8 cellular contexts compared by ENCODE assay signal in the genomic region with DNA sequence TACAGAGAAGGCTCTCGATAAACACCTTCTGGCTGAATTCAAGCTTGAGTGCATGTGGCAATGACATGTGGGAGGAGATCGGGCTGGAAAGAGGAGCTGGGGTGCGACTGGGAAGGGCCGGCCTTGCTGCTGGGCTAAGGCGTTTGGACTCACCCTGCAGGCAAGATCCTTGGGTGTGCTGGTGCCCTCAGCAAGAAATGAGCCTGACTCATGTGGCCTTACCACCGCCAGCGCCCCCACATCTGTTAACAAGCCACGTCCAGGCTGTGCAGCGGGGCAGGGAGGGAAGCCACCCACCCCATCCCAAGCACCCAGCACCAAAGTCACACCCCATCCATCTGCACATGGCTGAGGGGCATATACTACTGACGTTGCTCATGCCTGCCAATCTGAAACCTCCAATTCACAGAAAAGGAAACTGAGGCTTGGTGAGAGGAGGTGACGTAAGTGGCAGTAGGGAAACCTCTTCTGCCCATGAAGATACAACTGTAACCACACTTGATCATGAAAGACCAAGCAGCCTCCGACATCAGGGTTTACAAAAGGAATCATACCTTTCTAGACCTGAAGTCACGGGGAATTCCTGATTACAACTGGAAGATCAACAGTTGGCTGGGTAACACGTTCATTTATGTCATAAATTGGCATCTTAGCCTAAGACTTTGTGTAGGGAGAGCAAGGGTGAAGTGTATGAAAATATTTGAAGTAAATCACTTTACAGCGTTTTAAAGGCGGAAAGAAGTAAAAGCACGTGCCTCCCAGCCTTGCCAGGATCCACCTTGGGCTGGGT. TPM values are rescaled to one million over a fixed set of nuclear protein-coding genes. Genes with fewer than 3 reads are reported as not detected.
DNase-seq lines count a peak whose midpoint lies in the region; ATAC-seq and TF ChIP-seq lines count a peak whose summit lies in the region.

No MANE protein-coding gene starts in this region.

- peak overlapping the region; percentile 96 for H2AFZ ChIP-seq in DND-41 (ENCODE audit: low read depth, low read length)
- no peak overlapping the region for H2AFZ ChIP-seq in parathyroid adenoma

- no peaks in the 10 kb centered on the region; the same call in 1 of the 2 replicates for H4K20me1 ChIP-seq in DND-41 (ENCODE audit: insufficient read depth, low read length)

- no peaks in the 10 kb centered on the region for H3K9me3 ChIP-seq in DND-41 (ENCODE audit: insufficient read depth, low read length, severe bottlenecking)
- no peaks in the 10 kb centered on the region for H3K9me3 ChIP-seq in SJCRH30 (replicated peaks)
- no peaks in the 10 kb centered on the region for H3K9me3 ChIP-seq in parathyroid adenoma (ENCODE audit: control insufficient read depth, low read length)

- H3K27me3 ChIP-seq in DND-41 (ENCODE audit: insufficient read depth, low read length, poor library complexity) (no peaks in the 10 kb centered on the region), SJCRH30 (no peaks in the 10 kb centered on the region), parathyroid adenoma (ENCODE audit: control insufficient read depth, insufficient read depth, low read length) (no peaks in the 10 kb centered on the region)

- no peak overlapping the region; the same call in 1 of the 2 replicates for H3K27ac ChIP-seq in DND-41 (ENCODE audit: low read length)
- H3K27ac ChIP-seq in SJCRH30: no peak overlapping the region
- no peak overlapping the region for H3K27ac ChIP-seq in parathyroid adenoma

- DNase-seq in DND-41 (no peak), SJCRH30 (no peak), fibroblast of pulmonary artery (ENCODE audit: low read depth) (no peak), NCI-H526 (lab: John Stamatoyannopoulos, UW) (no peak), HPDE6-E6E7 (ENCODE audit: extremely low spot score) (no peak), DMS 273 (lab: John Stamatoyannopoulos, UW; ENCODE audit: unreplicated experiment) (no peak), NCI-H2081 (lab: John Stamatoyannopoulos, UW) (no peak)

- peaks cover 23% of the 10 kb centered on the region for H3K4me1 ChIP-seq in DND-41 (ENCODE audit: insufficient read depth, low read length)
- H3K4me1 ChIP-seq in SJCRH30: peaks cover 47% of the 10 kb centered on the region
- H3K4me1 ChIP-seq in parathyroid adenoma: peaks cover 19% of the 10 kb centered on the region

- H3K4me3 ChIP-seq in DND-41 (ENCODE audit: low read depth in 1 of 2, low read length in 2 of 2) (peak overlapping the region; percentile 61 to 89; a peak in 3 of 4 replicates), SJCRH30 (peak overlapping the region; percentile 83), fibroblast of pulmonary artery (replicated peaks; ENCODE audit: low read depth, low read length) (peak overlapping the region; percentile 98), parathyroid adenoma (ENCODE audit: low read depth, low read length) (peak overlapping the region; percentile 79)

- peaks cover 5% of the 10 kb centered on the region; the same call in 1 of the 2 replicates for H3K79me2 ChIP-seq in DND-41 (ENCODE audit: insufficient read depth, low read length)
- peaks cover 10% of the 10 kb centered on the region for H3K79me2 ChIP-seq in parathyroid adenoma

- TF ChIP-seq CTCF in DND-41 (IDR thresholded peaks at IDR 0.05; ENCODE audit: borderline replicate concordance, extremely low read depth, low read length, poor library complexity, severe bottlenecking) (no peak), fibroblast of pulmonary artery (IDR thresholded peaks at IDR 0.05; ENCODE audit: low read length, missing control alignments) (no peak), parathyroid adenoma (IDR thresholded peaks at IDR 0.05) (no peak)

- H3K36me3 ChIP-seq in DND-41 (ENCODE audit: insufficient read depth, low read length) (peaks cover 3% of the 10 kb centered on the region; the same call in 1 of the 2 replicates), SJCRH30 (no peaks in the 10 kb centered on the region), parathyroid adenoma (ENCODE audit: control insufficient read depth, insufficient read depth, low read length) (no peaks in the 10 kb centered on the region)

- ATAC-seq in DND-41 (ENCODE audit: insufficient read depth, low read depth): no peak

- H3K9ac ChIP-seq in DND-41 (ENCODE audit: low read depth, low read length) (peak overlapping the region; percentile 86), parathyroid adenoma (no peak overlapping the region)

- H3K4me2 ChIP-seq in DND-41 (ENCODE audit: insufficient read depth, low read length) (peak overlapping the region; percentile 99), parathyroid adenoma (ENCODE audit: low read length) (peak overlapping the region; percentile 77)

RNA-seq across cellular contexts. Expression of gene HS1BP3, which starts 1.1 kb away (rescaled TPM):
- 14.0 and 14.7 TPM in 2 replicates for total RNA-seq in SJCRH30 (2014; rRNA removed; shearing (Covaris generic))

RNA-seq across cellular contexts. Expression of gene GDF7, which starts 17.2 kb away (rescaled TPM):
- total RNA-seq in SJCRH30 (2014; rRNA removed; shearing (Covaris generic)): 0.02 and 0.03 TPM in 2 replicates
